15 cellular contexts compared by ENCODE assay signal in genomic region chr1:47178020-47178419, GRCh38. TPM values are rescaled to one million over a fixed set of nuclear protein-coding genes. Genes with fewer than 3 reads are reported as not detected.
DNase-seq lines count a peak whose midpoint lies in the region; ATAC-seq and TF ChIP-seq lines count a peak whose summit lies in the region.
"Had no signal": no experiment of that assay in that cellular context is flagged by ENCODE, and none has a peak within 500 bp of the region (broad histone marks: within the 10 kb centered on the region; RNA-seq: fewer than 3 reads in every experiment).

No MANE protein-coding gene starts in this region.

- no peaks in the 10 kb centered on the region for H3K27me3 ChIP-seq in breast epithelium

- CTCF ChIA-PET in MCF 10A (lab: Yijun Ruan, JAX), result interaction anchor here (0.5 to 8.1 kb wide), 21 partner anchors 10 to 700 kb away, joined by 3 to 158 read pairs (median 5); partner anchors contain the start of genes CMPK1 and PDZK1IP1
- CTCF ChIA-PET in HEK293T (lab: Yijun Ruan, JAX), result interaction anchor here (0.9 to 2.8 kb wide), 4 partner anchors 16 to 302 kb away, joined by 3 to 39 read pairs (median 5); no protein-coding TSS in a partner anchor

- H3K4me3 Mint-ChIP-seq in MCF 10A (ENCODE audit: unreplicated experiment), result no peak overlapping the region
- no peak overlapping the region for H3K4me3 Mint-ChIP-seq in endothelial cell (ENCODE audit: unreplicated experiment)

- POLR2A ChIA-PET in MCF 10A (lab: Yijun Ruan, JAX), result interaction anchor here (0.5 to 6.4 kb wide), 9 partner anchors 14 to 420 kb away, joined by 3 to 82 read pairs (median 7); partner anchors contain the start of genes CMPK1, FOXD2, PDZK1IP1 and STIL
- POLR2A ChIA-PET in HEK293T (lab: Yijun Ruan, JAX), result interaction anchor here (1.4 to 2.8 kb wide), 6 partner anchors 10 to 155 kb away, joined by 4 to 19 read pairs (median 13); partner anchors contain the start of genes CMPK1, PDZK1IP1 and STIL

- no peaks in the 10 kb centered on the region for H3K36me3 ChIP-seq in breast epithelium

- no peaks in the 10 kb centered on the region for H3K27me3 Mint-ChIP-seq in MCF 10A (ENCODE audit: insufficient read depth, unreplicated experiment)
- peaks cover 26% of the 10 kb centered on the region for H3K27me3 Mint-ChIP-seq in endothelial cell (ENCODE audit: unreplicated experiment)

- intact Hi-C loops in MCF 10A (cut with micrococcal nuclease) (loop anchor here (2.0 to 10.0 kb wide), 4 partner anchors 76 to 549 kb away; no protein-coding TSS in a partner anchor), breast epithelium (cut with DNase I; ENCODE audit: low total_unique reads) (no loop called here)

- H3K4me1 Mint-ChIP-seq in MCF 10A (ENCODE audit: insufficient read depth, unreplicated experiment) (peaks cover 59% of the 10 kb centered on the region), endothelial cell (ENCODE audit: unreplicated experiment) (peaks cover 42% of the 10 kb centered on the region)

- H3K4me3 ChIP-seq in breast epithelium, result no peak overlapping the region

- DNase-seq in MCF 10A (ENCODE audit: unreplicated experiment), result no peak
- no peak for DNase-seq in breast epithelium (ENCODE audit: low spot score in 2 of 2)
- DNase-seq in endothelial cell (ENCODE audit: low spot score), result no peak
- peak; percentile 60 for DNase-seq in mesenteric fat pad (ENCODE audit: low spot score)
- no peak for DNase-seq in HEK293T (ENCODE audit: extremely low spot score)
- DNase-seq in amygdala (lab: John Stamatoyannopoulos, UW), result no peak
- DNase-seq: H7, NCI-H1092, NCI-H1436, NCI-H187 treated with DMSO at 0.1 percent for 48 hours had no signal

- TF ChIP-seq CTCF in MCF 10A (IDR thresholded peaks at IDR 0.05; ENCODE audit: unreplicated experiment) (no peak), breast epithelium (IDR thresholded peaks at IDR 0.05) (no peak), endothelial cell (IDR thresholded peaks at IDR 0.05; ENCODE audit: unreplicated experiment) (no peak)

- H3K27ac Mint-ChIP-seq in MCF 10A (ENCODE audit: low read depth, unreplicated experiment) (no peak overlapping the region), endothelial cell (ENCODE audit: unreplicated experiment) (peak overlapping the region; percentile 52)

- peaks cover 0 to 10% of the 10 kb centered on the region in 2 donors for H3K4me1 ChIP-seq in breast epithelium

- no peak for ATAC-seq in GM19452 (IDR thresholded peaks at IDR 0.05; ENCODE audit: unreplicated experiment)

- TSS peak; percentile 14 for BruUV-seq in MCF 10A (replicated peaks; lab: Mats Ljungman, UMichigan)

- TF ChIP-seq POLR2A in breast epithelium (IDR thresholded peaks at IDR 0.05), result no peak

- no peak overlapping the region for H3K27ac ChIP-seq in breast epithelium
- H3K27ac ChIP-seq: C4-2B had no signal

- H3K9me3 ChIP-seq in breast epithelium, result no peaks in the 10 kb centered on the region

- H3K36me3 Mint-ChIP-seq in MCF 10A (ENCODE audit: insufficient read depth, unreplicated experiment) (no peaks in the 10 kb centered on the region), endothelial cell (ENCODE audit: low read depth, unreplicated experiment) (no peaks in the 10 kb centered on the region)

- H3K9me3 Mint-ChIP-seq in MCF 10A (ENCODE audit: unreplicated experiment) (no peaks in the 10 kb centered on the region), endothelial cell (ENCODE audit: unreplicated experiment) (peaks cover 5% of the 10 kb centered on the region)

TF ChIP-seq in HEK293T, 16 proteins besides CTCF, POLR2A, EP300 and RAD21:
- TF ChIP-seq LEF1 (IDR thresholded peaks at IDR 0.05; ENCODE audit: borderline replicate concordance), result no peak
- no peak for TF ChIP-seq ARNT (IDR thresholded peaks at IDR 0.05)

RNA-seq across cellular contexts. Expression of gene PDZK1IP1, which starts 11.8 kb away (rescaled TPM):
- 17.9 and 19.6 TPM in 2 replicates for total RNA-seq in MCF 10A (2022)
- total RNA-seq in breast epithelium, result 10 to 100 TPM in 2 of 3 donors, 1 to 10 TPM in 1; 2.2 to 69.4 (median 42.3) TPM
- total RNA-seq in endothelial cell (ENCODE audit: unreplicated experiment), result not detected
- 2.8 TPM for total RNA-seq in mesenteric fat pad
- total RNA-seq: Daoy, H7, LHCN-M2, NCI-H460 had no signal

RNA-seq across cellular contexts. Expression of gene CYP4A22, which starts 40.8 kb away (rescaled TPM):
- total RNA-seq in MCF 10A (2022), result not detected in 2 replicates
- 1 to 10 TPM in 1 of 3 donors, under 1 TPM in 2; 0.44 to 2.2 (median 0.66) TPM for total RNA-seq in breast epithelium
- total RNA-seq in endothelial cell (ENCODE audit: unreplicated experiment), result not detected
- total RNA-seq in mesenteric fat pad, result 0.42 TPM
- total RNA-seq: Daoy, H7, LHCN-M2, NCI-H460 had no signal

RNA-seq across cellular contexts. Expression of gene TAL1, which starts 54.0 kb away (rescaled TPM):
- total RNA-seq in MCF 10A (2022), result not detected in 2 replicates
- total RNA-seq in breast epithelium, result 1 to 10 TPM; 2.3 to 6.2 (median 5.1) TPM
- 199 TPM for total RNA-seq in endothelial cell (ENCODE audit: unreplicated experiment)
- total RNA-seq in mesenteric fat pad, result 11.0 TPM
- total RNA-seq: LHCN-M2, NCI-H460 had no signal

Comparison
In these comparisons a context has a peak if more than half of its experiments do, and no peak if none do; other contexts are left out.
1. RNA of gene TAL1, which starts 54.0 kb away (total RNA-seq): 199 TPM in endothelial cell (single experiment); 11.0 TPM in mesenteric fat pad (single experiment), 2.3 to 6.2 TPM in breast epithelium and not detected in MCF 10A; every median in the first group is over 10 times any median in the second.